21 cellular contexts compared by ENCODE assay signal in genomic region chr16:88610080-88610479, GRCh38. TPM values are rescaled to one million over a fixed set of nuclear protein-coding genes. Genes with fewer than 3 reads are reported as not detected.
DNase-seq lines count a peak whose midpoint lies in the region; ATAC-seq and TF ChIP-seq lines count a peak whose summit lies in the region.
"Had no signal": no experiment of that assay in that cellular context is flagged by ENCODE, and none has a peak within 500 bp of the region (broad histone marks: within the 10 kb centered on the region; RNA-seq: fewer than 3 reads in every experiment).

No MANE protein-coding gene starts in this region.

- no peak overlapping the region for H2AFZ ChIP-seq in PC-9

- H3K4me2 ChIP-seq in PC-9 = no peak overlapping the region

- H3K4me3 Mint-ChIP-seq in activated naive CD4-positive, alpha-beta T cell treated with anti-CD3 and anti-CD28 coated beads, Interleukin-2, amount 50 U/mL, for 24 hours = no peak overlapping the region
- no peak overlapping the region for H3K4me3 Mint-ChIP-seq in activated naive CD4-positive, alpha-beta T cell treated with anti-CD3 and anti-CD28 coated beads for 36 hours
- no peak overlapping the region for H3K4me3 Mint-ChIP-seq in type B pancreatic cell
- H3K4me3 Mint-ChIP-seq: activated naive CD8-positive, alpha-beta T cell treated with anti-CD3 and anti-CD28 coated beads, Interleukin-2, amount 50 U/mL, for 24 hours; CD8-positive, alpha-beta T cell had no signal

- POLR2A ChIA-PET in PC-9 (lab: Charles Lee; ENCODE audit: unreplicated experiment) = no interaction called here

- H3K79me2 ChIP-seq in PC-9 (ENCODE audit: low read depth) = no peaks in the 10 kb centered on the region

- no peaks in the 10 kb centered on the region for H3F3A ChIP-seq in PC-9 (ENCODE audit: insufficient read depth, low read depth)

- no TSS peak for BruUV-seq in PC-9 (replicated peaks; lab: Mats Ljungman, UMichigan)

- H3K4me3 ChIP-seq in PC-9 (no peak overlapping the region), fibroblast of pulmonary artery (replicated peaks; ENCODE audit: low read depth, low read length) (no peak overlapping the region)
- H3K4me3 ChIP-seq: MG63, SK-N-MC, thyroid gland had no signal

- H3K27ac ChIP-seq in PC-9 = no peak overlapping the region
- H3K27ac ChIP-seq: SK-N-MC, thyroid gland had no signal

- H3K4me1 Mint-ChIP-seq in activated naive CD4-positive, alpha-beta T cell treated with anti-CD3 and anti-CD28 coated beads, Interleukin-2, amount 50 U/mL, for 24 hours = peaks cover 22% of the 10 kb centered on the region
- H3K4me1 Mint-ChIP-seq in activated naive CD4-positive, alpha-beta T cell treated with anti-CD3 and anti-CD28 coated beads for 36 hours (ENCODE audit: low read depth) = no peaks in the 10 kb centered on the region
- no peaks in the 10 kb centered on the region for H3K4me1 Mint-ChIP-seq in type B pancreatic cell (ENCODE audit: unreplicated experiment)
- H3K4me1 Mint-ChIP-seq: activated naive CD8-positive, alpha-beta T cell treated with anti-CD3 and anti-CD28 coated beads, Interleukin-2, amount 50 U/mL, for 24 hours had no signal

- no peaks in the 10 kb centered on the region for H3K4me1 ChIP-seq in PC-9 (replicated peaks; ENCODE audit: insufficient read depth)
- H3K4me1 ChIP-seq: thyroid gland had no signal

- H3K9me3 Mint-ChIP-seq in activated naive CD4-positive, alpha-beta T cell treated with anti-CD3 and anti-CD28 coated beads, Interleukin-2, amount 50 U/mL, for 24 hours = no peaks in the 10 kb centered on the region
- no peaks in the 10 kb centered on the region for H3K9me3 Mint-ChIP-seq in activated naive CD4-positive, alpha-beta T cell treated with anti-CD3 and anti-CD28 coated beads for 36 hours
- H3K9me3 Mint-ChIP-seq in type B pancreatic cell = no peaks in the 10 kb centered on the region
- H3K9me3 Mint-ChIP-seq: activated naive CD8-positive, alpha-beta T cell treated with anti-CD3 and anti-CD28 coated beads, Interleukin-2, amount 50 U/mL, for 24 hours; CD8-positive, alpha-beta T cell had no signal

- H3K27ac Mint-ChIP-seq in activated naive CD4-positive, alpha-beta T cell treated with anti-CD3 and anti-CD28 coated beads, Interleukin-2, amount 50 U/mL, for 24 hours = peak overlapping the region; percentile 62
- no peak overlapping the region for H3K27ac Mint-ChIP-seq in activated naive CD4-positive, alpha-beta T cell treated with anti-CD3 and anti-CD28 coated beads for 36 hours
- no peak overlapping the region for H3K27ac Mint-ChIP-seq in type B pancreatic cell
- H3K27ac Mint-ChIP-seq: activated naive CD8-positive, alpha-beta T cell treated with anti-CD3 and anti-CD28 coated beads, Interleukin-2, amount 50 U/mL, for 24 hours; CD8-positive, alpha-beta T cell had no signal

- CTCF ChIA-PET in activated naive CD4-positive, alpha-beta T cell treated with anti-CD3 and anti-CD28 coated beads for 36 hours (lab: Charles Lee) = interaction anchor here (1.1 kb wide), 1 partner anchor 128 kb away, joined by 3 read pairs; no protein-coding TSS in a partner anchor
- CTCF ChIA-PET in PC-9 (lab: Charles Lee) = no interaction called here

- H3K36me3 ChIP-seq in PC-9 (ENCODE audit: low read depth) = no peaks in the 10 kb centered on the region; the same call in 1 of the 2 replicates

- intact Hi-C loops in activated naive CD4-positive, alpha-beta T cell treated with anti-CD3 and anti-CD28 coated beads for 36 hours (cut with micrococcal nuclease) = no loop called here
- intact Hi-C loops in PC-9 (cut with micrococcal nuclease; ENCODE audit: unreplicated experiment) = no loop called here

- no peak for DNase-seq in activated naive CD4-positive, alpha-beta T cell treated with anti-CD3 and anti-CD28 coated beads for 36 hours
- DNase-seq in PC-9 = peak in 1 of 2 experiments; percentile 10
- no peak for DNase-seq in fibroblast of pulmonary artery (ENCODE audit: low read depth)
- no peak for DNase-seq in type B pancreatic cell (ENCODE audit: extremely low spot score, unreplicated experiment)
- no peak for DNase-seq in NCI-H1417 treated with DMSO at 0.1 percent for 48 hours (lab: John Stamatoyannopoulos, UW)
- DNase-seq: activated CD4-positive, alpha-beta T cell treated with anti-CD3 and anti-CD28 coated beads, Interleukin-2, amount 50 U/mL, for 1 hour; activated naive CD8-positive, alpha-beta T cell treated with anti-CD3 and anti-CD28 coated beads, Interleukin-2, amount 50 U/mL, for 24 hours; activated T-cell treated with anti-CD3 and anti-CD28 coated beads, Interleukin-2, amount 50 U/mL, for 1 hour; head of caudate nucleus; MG63; NCI-H2029 treated with DMSO at 0.1 percent for 48 hours; NCI-H69; stimulated activated CD4-positive, alpha-beta T cell treated with anti-CD3 and anti-CD28 coated beads, Interleukin-2, amount 100 ng/mL, for 48 hours; thyroid gland had no signal

- ATAC-seq in GM19397 (IDR thresholded peaks at IDR 0.05; ENCODE audit: unreplicated experiment) (no peak), HG02870 (IDR thresholded peaks at IDR 0.05; ENCODE audit: unreplicated experiment) (no peak)
- ATAC-seq: activated naive CD8-positive, alpha-beta T cell treated with anti-CD3 and anti-CD28 coated beads, Interleukin-2, amount 50 U/mL, for 24 hours; CD8-positive, alpha-beta T cell had no signal

- TF ChIP-seq CTCF in PC-9 (conservative IDR thresholded peaks at IDR 0.05) = peak; percentile 32; the same call in 1 of the 2 replicates
- TF ChIP-seq CTCF in fibroblast of pulmonary artery (IDR thresholded peaks at IDR 0.05; ENCODE audit: low read length, missing control alignments) = peak; percentile 1
- peak; percentile 44 for TF ChIP-seq CTCF in type B pancreatic cell (conservative IDR thresholded peaks at IDR 0.05)

- H3K36me3 Mint-ChIP-seq in activated naive CD4-positive, alpha-beta T cell treated with anti-CD3 and anti-CD28 coated beads, Interleukin-2, amount 50 U/mL, for 24 hours = peaks cover 9% of the 10 kb centered on the region
- H3K36me3 Mint-ChIP-seq in activated naive CD4-positive, alpha-beta T cell treated with anti-CD3 and anti-CD28 coated beads for 36 hours (ENCODE audit: low read depth) = peaks cover 32% of the 10 kb centered on the region
- peaks cover 11% of the 10 kb centered on the region for H3K36me3 Mint-ChIP-seq in type B pancreatic cell

- no peaks in the 10 kb centered on the region for H3K9me2 ChIP-seq in PC-9 (ENCODE audit: insufficient read depth)

- no peaks in the 10 kb centered on the region for H3K27me3 ChIP-seq in PC-9 (ENCODE audit: insufficient read depth, low read depth)
- H3K27me3 ChIP-seq: MG63, thyroid gland had no signal

- H4K20me1 ChIP-seq in PC-9 (ENCODE audit: insufficient read depth) = peaks cover 32% of the 10 kb centered on the region

- no peaks in the 10 kb centered on the region for H3K27me3 Mint-ChIP-seq in activated naive CD4-positive, alpha-beta T cell treated with anti-CD3 and anti-CD28 coated beads, Interleukin-2, amount 50 U/mL, for 24 hours
- no peaks in the 10 kb centered on the region for H3K27me3 Mint-ChIP-seq in activated naive CD4-positive, alpha-beta T cell treated with anti-CD3 and anti-CD28 coated beads for 36 hours (ENCODE audit: low read depth)
- H3K27me3 Mint-ChIP-seq in type B pancreatic cell = no peaks in the 10 kb centered on the region
- H3K27me3 Mint-ChIP-seq: activated naive CD8-positive, alpha-beta T cell treated with anti-CD3 and anti-CD28 coated beads, Interleukin-2, amount 50 U/mL, for 24 hours had no signal

- no peaks in the 10 kb centered on the region for H3K9me3 ChIP-seq in PC-9 (ENCODE audit: insufficient read depth, low read depth)
- H3K9me3 ChIP-seq: MG63, thyroid gland had no signal

RNA-seq across cellular contexts. Expression of gene IL17C, which starts 28.3 kb away (rescaled TPM):
- total RNA-seq in activated naive CD4-positive, alpha-beta T cell treated with anti-CD3 and anti-CD28 coated beads for 36 hours = not detected
- total RNA-seq in PC-9 (2021) (not detected in 2 replicates), type B pancreatic cell (ENCODE audit: low replicate concordance) (0.39 TPM in 1 of 2 replicates, not detected in the other)
- total RNA-seq: A172, mesenteric fat pad, thyroid gland had no signal

RNA-seq across cellular contexts. Expression of gene ZC3H18, which starts 39.9 kb away (rescaled TPM):
- total RNA-seq in activated naive CD4-positive, alpha-beta T cell treated with anti-CD3 and anti-CD28 coated beads for 36 hours = 10 to 100 TPM; 55.8 to 58.5 TPM
- total RNA-seq in PC-9 (2021) (76.4 and 78.4 TPM in 2 replicates), type B pancreatic cell (ENCODE audit: low replicate concordance) (56.5 and 70.2 TPM in 2 replicates)

RNA-seq across cellular contexts. Expression of gene CYBA, which starts 40.8 kb away (rescaled TPM):
- 100 to 1,000 TPM; 167 to 180 TPM for total RNA-seq in activated naive CD4-positive, alpha-beta T cell treated with anti-CD3 and anti-CD28 coated beads for 36 hours
- 6.3 and 8.0 TPM in 2 replicates for total RNA-seq in PC-9 (2021)
- total RNA-seq in type B pancreatic cell (ENCODE audit: low replicate concordance) = 120 and 144 TPM in 2 replicates

RNA-seq across cellular contexts. Expression of gene MVD, which starts 52.8 kb away (rescaled TPM):
- total RNA-seq in activated naive CD4-positive, alpha-beta T cell treated with anti-CD3 and anti-CD28 coated beads for 36 hours = 10 to 100 TPM; 90.5 to 96.8 TPM
- total RNA-seq in PC-9 (2021) (146 and 168 TPM in 2 replicates), type B pancreatic cell (ENCODE audit: low replicate concordance) (59.0 and 60.6 TPM in 2 replicates)

Comparison
In these comparisons a context has a peak if more than half of its experiments do, and no peak if none do; other contexts are left out.
1. RNA of gene CYBA, which starts 40.8 kb away (total RNA-seq): 167 to 180 TPM in activated naive CD4-positive, alpha-beta T cell treated with anti-CD3 and anti-CD28 coated beads for 36 hours and 120 to 144 TPM in type B pancreatic cell; 6.3 to 8.0 TPM in PC-9; every median in the first group is over 10 times any median in the second.
2. Peak in every context shown above with its lines, with median percentiles within 50 percentile points of each other: CTCF ChIP-seq.